Comparison of ENCODE assay signal across 22 cellular contexts in genomic region chr2:38494394-38494793, GRCh38.
DNase-seq lines count a peak whose midpoint lies in the region; ATAC-seq and TF ChIP-seq lines count a peak whose summit lies in the region.
"Had no signal": no experiment of that assay in that cellular context is flagged by ENCODE, and none has a peak within 500 bp of the region (broad histone marks: within the 10 kb centered on the region; RNA-seq: fewer than 3 reads in every experiment).

No MANE protein-coding gene starts in this region.

- H3K27ac Mint-ChIP-seq in nephron = peak overlapping the region; percentile 63 to 86 (median 63)
- no peak overlapping the region for H3K27ac Mint-ChIP-seq in endothelial cell (ENCODE audit: unreplicated experiment)
- H3K27ac Mint-ChIP-seq: CD8-positive, alpha-beta memory T cell had no signal

- DNase-seq in LHCN-M2 (ENCODE audit: low read depth) (peak; percentile 66), SJCRH30 (peak; percentile 76 to 84), sciatic nerve (ENCODE audit: low spot score) (no peak), EL (no peak), endothelial cell (ENCODE audit: low spot score) (no peak)
- DNase-seq: ACHN; BE2C; CD8-positive, alpha-beta memory T cell; DMS153; DND-41; HCEC 1CT; Karpas-422; NCI-H1092 treated with DMSO at 0.1 percent for 48 hours; NCI-H1436; NCI-H187; NCI-H2081 treated with DMSO at 0.1 percent for 48 hours; NCI-H748 treated with DMSO at 0.1 percent for 48 hours had no signal

- no peak overlapping the region for H3K27ac ChIP-seq in SJCRH30
- H3K27ac ChIP-seq: HL-60 had no signal

- H3K36me3 Mint-ChIP-seq in nephron (ENCODE audit: low read depth) (no peaks in the 10 kb centered on the region), endothelial cell (ENCODE audit: low read depth, unreplicated experiment) (no peaks in the 10 kb centered on the region)
- H3K36me3 Mint-ChIP-seq: CD14-positive monocyte; CD8-positive, alpha-beta memory T cell had no signal

- no peak overlapping the region for H3K4me3 ChIP-seq in SJCRH30

- H3K4me3 Mint-ChIP-seq in nephron = peak overlapping the region in 1 of 3 experiments; percentile 26
- H3K4me3 Mint-ChIP-seq in endothelial cell (ENCODE audit: unreplicated experiment) = no peak overlapping the region
- H3K4me3 Mint-ChIP-seq: CD14-positive monocyte; CD8-positive, alpha-beta memory T cell had no signal

- H3K27me3 Mint-ChIP-seq in nephron (ENCODE audit: low read depth) (peaks cover 1% of the 10 kb centered on the region), endothelial cell (ENCODE audit: unreplicated experiment) (peaks cover 1% of the 10 kb centered on the region)

- intact Hi-C loops in sciatic nerve (cut with DNase I) = no loop called here

- H3K4me1 ChIP-seq in SJCRH30 = peaks cover 21% of the 10 kb centered on the region
- H3K4me1 ChIP-seq: BE2C had no signal

- ATAC-seq in sciatic nerve (peak; percentile 11), GM18520 (IDR thresholded peaks at IDR 0.05; ENCODE audit: unreplicated experiment) (no peak), HG02623 (IDR thresholded peaks at IDR 0.05; ENCODE audit: unreplicated experiment) (no peak)

- peaks cover 80% of the 10 kb centered on the region for H3K4me1 Mint-ChIP-seq in nephron
- peaks cover 7% of the 10 kb centered on the region for H3K4me1 Mint-ChIP-seq in endothelial cell (ENCODE audit: unreplicated experiment)

- TF ChIP-seq CTCF in nephron (IDR thresholded peaks at IDR 0.05; ENCODE audit: unreplicated experiment in 3 of 3) (no peak), endothelial cell (IDR thresholded peaks at IDR 0.05; ENCODE audit: unreplicated experiment) (no peak)

- no peaks in the 10 kb centered on the region for H3K27me3 ChIP-seq in SJCRH30
- H3K27me3 ChIP-seq: BE2C had no signal

- H3K9me3 Mint-ChIP-seq in nephron (no peaks in the 10 kb centered on the region), endothelial cell (ENCODE audit: unreplicated experiment) (no peaks in the 10 kb centered on the region)
- H3K9me3 Mint-ChIP-seq: CD8-positive, alpha-beta memory T cell had no signal

- H3K9me3 ChIP-seq in SJCRH30 (replicated peaks) = no peaks in the 10 kb centered on the region
- H3K9me3 ChIP-seq: BE2C had no signal

- H3K36me3 ChIP-seq in SJCRH30 = no peaks in the 10 kb centered on the region
- H3K36me3 ChIP-seq: BE2C had no signal

Comparison
In these comparisons a context has a peak if more than half of its experiments do, and no peak if none do; other contexts are left out.
1. DNase-seq: peak in LHCN-M2 (single experiment) and SJCRH30 (2 of 2); none in sciatic nerve (single experiment), EL (single experiment) and endothelial cell (single experiment).